Comparison of ENCODE assay signal across 26 cellular contexts in the genomic region with DNA sequence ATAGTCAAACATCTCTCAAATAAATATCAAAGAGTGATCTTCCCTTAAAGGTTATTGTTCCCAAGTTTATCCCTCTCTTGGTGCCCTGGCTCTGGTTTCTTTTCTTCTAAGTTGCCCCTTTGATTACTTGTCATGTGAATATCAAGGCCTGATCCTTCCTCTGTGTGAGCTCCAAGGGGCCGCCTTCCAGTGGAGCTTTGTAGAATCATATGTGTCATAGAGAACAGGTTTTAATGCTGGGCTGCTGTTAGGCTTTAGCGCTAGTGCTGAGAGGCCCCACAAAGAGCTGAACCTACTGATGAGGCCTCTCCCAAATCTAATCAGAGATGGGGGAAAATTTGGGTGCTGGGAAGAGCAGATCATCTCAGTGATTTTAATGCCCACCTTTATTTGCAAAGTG. TPM values are rescaled to one million over a fixed set of nuclear protein-coding genes. Genes with fewer than 3 reads are reported as not detected.
DNase-seq lines count a peak whose midpoint lies in the region; ATAC-seq and TF ChIP-seq lines count a peak whose summit lies in the region.
"Had no signal": no experiment of that assay in that cellular context is flagged by ENCODE, and none has a peak within 500 bp of the region (broad histone marks: within the 10 kb centered on the region; RNA-seq: fewer than 3 reads in every experiment).

No MANE protein-coding gene starts in this region.

- TF ChIP-seq POLR2A in IMR-90 (IDR thresholded peaks at IDR 0.05; ENCODE audit: low read depth, low read length), result no peak

- peaks cover 0 to 73% (median 27%) of the 10 kb centered on the region in 11 experiments; a peak in 17 of 22 replicates for H4K20me1 ChIP-seq in BLaER1 treated with 17β-estradiol and CSF1 and Interleukin-3, amounts not matched to agents 10 nM and 100 nM
- peaks cover 44% of the 10 kb centered on the region for H4K20me1 ChIP-seq in IMR-90 (ENCODE audit: insufficient read depth, low read length)

- H3K56ac ChIP-seq in IMR-90 (ENCODE audit: extremely low read depth, insufficient read depth, low read length), result no peak overlapping the region

- TF ChIP-seq CTCF in IMR-90 (conservative IDR thresholded peaks at IDR 0.05; ENCODE audit: low read depth, low read length) (no peak), brain microvascular endothelial cell (IDR thresholded peaks at IDR 0.05; ENCODE audit: low read depth, low read length, missing control alignments) (no peak), osteocyte (IDR thresholded peaks at IDR 0.05) (no peak)

- no peak overlapping the region for H3K23ac ChIP-seq in IMR-90 (ENCODE audit: low read depth, low read length)

- 0 out of 2 replicates have a peak overlapping the region, but pooled peaks have one; percentile 19 for H3K14ac ChIP-seq in IMR-90 (replicated peaks; ENCODE audit: low read depth, low read length)

- no peak overlapping the region for H2BK15ac ChIP-seq in IMR-90 (ENCODE audit: low read depth, low read length)

- intact Hi-C loops in IMR-90 (cut with micrococcal nuclease), result no loop called here

- H3K4me3 Mint-ChIP-seq in osteocyte (ENCODE audit: unreplicated experiment), result no peak overlapping the region
- H3K4me3 Mint-ChIP-seq: activated naive CD4-positive, alpha-beta T cell treated with anti-CD3 and anti-CD28 coated beads, Interleukin-2, amount 10 ng/mL, durations not matched to agents 7 days and 5 days; CD4-positive, alpha-beta memory T cell; T-cell had no signal

- 75% methylated on average over 1 of the region's 2 CpGs; no CpG with 5 or more reads in 1 of the 2 experiments for WGBS in IMR-90 (ENCODE audit: extremely low coverage in 2 of 2, insufficient read length in 1 of 2), 2 experiments

- no peak overlapping the region for H4K91ac ChIP-seq in IMR-90 (ENCODE audit: insufficient read depth, low read depth, low read length)

- no peak overlapping the region for H4K8ac ChIP-seq in IMR-90 (ENCODE audit: low read depth in 2 of 2, low read length in 2 of 2)

- peaks cover 23% of the 10 kb centered on the region for H3K9me1 ChIP-seq in IMR-90 (ENCODE audit: insufficient read depth, low read length)

- peak overlapping the region in 6 of 11 experiments; percentile 2 to 72 (median 68); a peak in 7 of 22 replicates for H3K9ac ChIP-seq in BLaER1 treated with 17β-estradiol and CSF1 and Interleukin-3, amounts not matched to agents 10 nM and 100 nM
- H3K9ac ChIP-seq in IMR-90 (ENCODE audit: low read depth, low read length), result no peak overlapping the region

- 0 out of 2 replicates have a peak overlapping the region, but pooled peaks have one; percentile 5 for H2AK5ac ChIP-seq in IMR-90 (ENCODE audit: low read depth, low read length)

- H2BK120ac ChIP-seq in IMR-90 (ENCODE audit: low read depth, low read length), result no peak overlapping the region

- POLR2A ChIA-PET in IMR-90 (lab: Charles Lee; ENCODE audit: unreplicated experiment), result no interaction called here

- peaks cover 30 to 87% of the 10 kb centered on the region in 2 experiments for H3K79me1 ChIP-seq in IMR-90 (ENCODE audit: low read depth in 1 of 2, low read length in 2 of 2)

- peak overlapping the region; percentile 57; the same call in 1 of the 2 replicates for H3K18ac ChIP-seq in IMR-90 (ENCODE audit: low read depth, low read length)

- peaks cover 89 to 99% (median 94%) of the 10 kb centered on the region in 10 experiments for H3K4me1 ChIP-seq in BLaER1 treated with 17β-estradiol and CSF1 and Interleukin-3, amounts not matched to agents 10 nM and 100 nM
- peaks cover 20% of the 10 kb centered on the region for H3K4me1 ChIP-seq in IMR-90 (ENCODE audit: control insufficient read depth, insufficient read depth, low read length)

- H3K27ac ChIP-seq in BLaER1 treated with 17β-estradiol and CSF1 and Interleukin-3, amounts not matched to agents 10 nM and 100 nM, result peak overlapping the region in 9 of 11 experiments; percentile 71 to 97 (median 91); a peak in 17 of 22 replicates
- H3K27ac ChIP-seq in IMR-90 (ENCODE audit: insufficient read depth, low read length) (peak overlapping the region; percentile 53; the same call in 1 of the 2 replicates), brain microvascular endothelial cell (peak overlapping the region; percentile 89)
- H3K27ac ChIP-seq: SJCRH30, tibial nerve had no signal

- CTCF ChIA-PET in IMR-90 (lab: Yijun Ruan, JAX), result no interaction called here

- no peak for TF ChIP-seq RAD21 in IMR-90 (IDR thresholded peaks at IDR 0.05; ENCODE audit: low read length)

- H3K4me1 Mint-ChIP-seq in osteocyte (ENCODE audit: unreplicated experiment), result peaks cover 73% of the 10 kb centered on the region

- peaks cover 0 to 7% (median 0%) of the 10 kb centered on the region in 11 experiments; a peak in 4 of 22 replicates for H3K9me3 ChIP-seq in BLaER1 treated with 17β-estradiol and CSF1 and Interleukin-3, amounts not matched to agents 10 nM and 100 nM (replicated peaks in 1 of 11)
- H3K9me3 ChIP-seq in IMR-90 (ENCODE audit: control insufficient read depth, insufficient read depth, low read length), result no peaks in the 10 kb centered on the region
- H3K9me3 ChIP-seq: breast epithelium, SJCRH30 had no signal

- H3K27me3 Mint-ChIP-seq in osteocyte (ENCODE audit: unreplicated experiment), result no peaks in the 10 kb centered on the region
- H3K27me3 Mint-ChIP-seq: activated naive CD4-positive, alpha-beta T cell treated with anti-CD3 and anti-CD28 coated beads, Interleukin-2, amount 10 ng/mL, durations not matched to agents 7 days and 5 days; CD4-positive, alpha-beta memory T cell; T-cell had no signal

- dilution Hi-C loops in IMR-90 (cut with HindIII; ENCODE audit: low sequenced_read_pairs, unreplicated experiment), result no loop called here

- H2BK5ac ChIP-seq in IMR-90 (ENCODE audit: low read depth, low read length, poor library complexity, severe bottlenecking), result peak overlapping the region; percentile 95

- peaks cover 0 to 9% (median 3%) of the 10 kb centered on the region in 11 experiments; a peak in 7 of 22 replicates for H3K36me3 ChIP-seq in BLaER1 treated with 17β-estradiol and CSF1 and Interleukin-3, amounts not matched to agents 10 nM and 100 nM
- no peaks in the 10 kb centered on the region for H3K36me3 ChIP-seq in IMR-90 (ENCODE audit: control insufficient read depth, insufficient read depth, low read length)
- no peaks in the 10 kb centered on the region for H3K36me3 ChIP-seq in brain microvascular endothelial cell (replicated peaks)
- H3K36me3 ChIP-seq: breast epithelium, SJCRH30 had no signal

- H3K4me3 ChIP-seq in BLaER1 treated with 17β-estradiol and CSF1 and Interleukin-3, amounts not matched to agents 10 nM and 100 nM, result no peak overlapping the region
- H3K4me3 ChIP-seq in IMR-90 (ENCODE audit: insufficient read depth, low read depth, low read length), result no peak overlapping the region
- no peak overlapping the region for H3K4me3 ChIP-seq in brain microvascular endothelial cell (ENCODE audit: low read depth, low read length)
- H3K4me3 ChIP-seq: breast epithelium, SJCRH30, tibial nerve had no signal

- H3K36me3 Mint-ChIP-seq in osteocyte (ENCODE audit: unreplicated experiment), result peaks cover 3% of the 10 kb centered on the region
- H3K36me3 Mint-ChIP-seq: CD4-positive, alpha-beta memory T cell; natural killer cell; T-cell had no signal

- no peaks in the 10 kb centered on the region for H3K27me3 ChIP-seq in BLaER1 treated with 17β-estradiol and CSF1 and Interleukin-3, amounts not matched to agents 10 nM and 100 nM
- no peaks in the 10 kb centered on the region for H3K27me3 ChIP-seq in IMR-90 (ENCODE audit: control insufficient read depth, insufficient read depth, low read length)
- no peaks in the 10 kb centered on the region for H3K27me3 ChIP-seq in brain microvascular endothelial cell (replicated peaks)
- H3K27me3 ChIP-seq: breast epithelium, SJCRH30, tibial nerve had no signal

- no peak for DNase-seq in IMR-90
- no peak for DNase-seq in brain microvascular endothelial cell
- no peak for DNase-seq in osteocyte (ENCODE audit: extremely low spot score, unreplicated experiment)
- no peak for DNase-seq in NCI-H1436 (lab: John Stamatoyannopoulos, UW)
- DNase-seq in effector CD4-positive, alpha-beta T cell, result no peak
- no peak for DNase-seq in stimulated activated CD4-positive, alpha-beta T cell treated with anti-CD3 and anti-CD28 coated beads, Interleukin-2, amount 100 ng/mL, for 24 hours
- DNase-seq: activated CD4-positive, alpha-beta T cell treated with anti-CD3 and anti-CD28 coated beads, Interleukin-2, amount 50 U/mL, for 48 hours; activated naive CD4-positive, alpha-beta T cell treated with anti-CD3 and anti-CD28 coated beads, Interleukin-2, amount 10 ng/mL, durations not matched to agents 7 days and 5 days; amniotic stem cell; CD4-positive, alpha-beta memory T cell; DMS153; effector CD8-positive, alpha-beta T cell; foreskin fibroblast; head of caudate nucleus; KBM-7; kidney; natural killer cell; NCI-H1417 treated with DMSO at 0.1 percent for 48 hours; NCI-H2171; SJCRH30; small intestine; stimulated activated CD4-positive, alpha-beta T cell treated with anti-CD3 and anti-CD28 coated beads, Interleukin-1b, Interleukin-23, amount 100 ng/mL, for 48 hours; T-cell had no signal

- no peak overlapping the region for H2AK9ac ChIP-seq in IMR-90 (replicated peaks; ENCODE audit: low read depth, low read length, poor library complexity)

- no peak overlapping the region for H4K5ac ChIP-seq in IMR-90 (ENCODE audit: low read depth, low read length)

- in situ Hi-C loops in IMR-90 (cut with MboI; ENCODE audit: low sequenced_read_pairs) (no loop called here), brain microvascular endothelial cell (cut with HindIII; ENCODE audit: low pct_ligation_motif_present, low sequenced_read_pairs) (no loop called here)

- no TSS peak for BruUV-seq in IMR-90 (replicated peaks; lab: Mats Ljungman, UMichigan)

- H3K4me2 ChIP-seq in BLaER1 treated with 17β-estradiol and CSF1 and Interleukin-3, amounts not matched to agents 10 nM and 100 nM, result peak overlapping the region; percentile 79 to 95 (median 90); a peak in 21 of 22 replicates
- H3K4me2 ChIP-seq in IMR-90 (ENCODE audit: low read depth, low read length), result 0 out of 2 replicates have a peak overlapping the region, but pooled peaks have one; percentile 33

- no peaks in the 10 kb centered on the region for H3K9me3 Mint-ChIP-seq in osteocyte (ENCODE audit: unreplicated experiment)
- H3K9me3 Mint-ChIP-seq: CD4-positive, alpha-beta memory T cell; natural killer cell had no signal

- peak overlapping the region; percentile 92 for H3K27ac Mint-ChIP-seq in osteocyte (ENCODE audit: unreplicated experiment)
- H3K27ac Mint-ChIP-seq: activated naive CD4-positive, alpha-beta T cell treated with anti-CD3 and anti-CD28 coated beads, Interleukin-2, amount 10 ng/mL, durations not matched to agents 7 days and 5 days; T-cell had no signal

- no peak for ATAC-seq in IMR-90 (ENCODE audit: low read depth)
- ATAC-seq: natural killer cell, T-cell had no signal

- H2AFZ ChIP-seq in IMR-90 (replicated peaks; ENCODE audit: low read length, poor library complexity), result no peak overlapping the region

- no peak overlapping the region for H3K4ac ChIP-seq in IMR-90 (ENCODE audit: low read depth, low read length)

- no peak overlapping the region for H2BK20ac ChIP-seq in IMR-90 (ENCODE audit: low read depth, low read length)

TF ChIP-seq in IMR-90, 13 proteins besides CTCF, POLR2A, EP300 and RAD21 (continues in another document):
- TF ChIP-seq SMC3 (IDR thresholded peaks at IDR 0.05; ENCODE audit: low read depth, low read length), result no peak

RNA-seq across cellular contexts. Expression of gene UCK2, which starts 25.5 kb away (rescaled TPM):
- 74.2 and 87.8 TPM in 2 replicates for total RNA-seq in IMR-90 (2012; rRNA removed)
- polyA plus RNA-seq in IMR-90 (2012; rRNA removed), result 76.4 and 83.0 TPM in 2 replicates
- polyA plus RNA-seq in IMR-90 (2012; cell fraction: cytosol; rRNA removed), result 62.3 and 63.1 TPM in 2 replicates
- polyA plus RNA-seq in IMR-90 (2012; cell fraction: nucleus; rRNA removed; ENCODE audit: low replicate concordance), result 38.7 and 53.5 TPM in 2 replicates
- 49.8 and 50.1 TPM in 2 replicates for total RNA-seq in osteocyte
